Comparison of ENCODE assay signal across 12 cellular contexts in the genomic region with DNA sequence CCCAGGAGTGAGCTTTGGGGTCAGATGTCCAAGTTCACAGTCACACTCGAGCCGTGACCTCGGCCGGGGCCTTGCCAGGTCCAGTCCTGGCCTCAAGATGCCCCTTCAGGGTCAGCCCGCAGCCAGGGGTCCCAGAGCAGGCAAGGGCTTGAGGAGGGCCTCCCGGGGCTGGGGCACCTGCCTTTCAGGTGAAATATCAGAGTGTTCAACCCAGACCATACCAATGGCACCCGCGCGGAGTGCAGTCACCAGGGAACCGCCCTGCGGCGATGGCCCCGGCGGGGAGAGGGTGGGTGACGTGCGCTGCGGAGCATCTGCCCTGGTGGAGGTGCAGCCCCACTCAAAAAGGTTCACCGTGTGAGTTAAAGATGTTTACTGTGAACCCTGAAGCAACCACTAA. TPM values are rescaled to one million over a fixed set of nuclear protein-coding genes. Genes with fewer than 3 reads are reported as not detected.
DNase-seq lines count a peak whose midpoint lies in the region; ATAC-seq and TF ChIP-seq lines count a peak whose summit lies in the region.
"Had no signal": no experiment of that assay in that cellular context is flagged by ENCODE, and none has a peak within 500 bp of the region (broad histone marks: within the 10 kb centered on the region; RNA-seq: fewer than 3 reads in every experiment).

No MANE protein-coding gene starts in this region.

- ATAC-seq in lower lobe of right lung = no peak
- ATAC-seq in GM19463 (IDR thresholded peaks at IDR 0.05; ENCODE audit: unreplicated experiment) = no peak

- H3K9ac ChIP-seq in skeletal muscle tissue (ENCODE audit: low read depth in 1 of 3, low read length in 3 of 3) = no peak overlapping the region

- H3K36me3 ChIP-seq in WERI-Rb-1 = no peaks in the 10 kb centered on the region
- H3K36me3 ChIP-seq in lower lobe of right lung = no peaks in the 10 kb centered on the region
- H3K36me3 ChIP-seq in skeletal muscle tissue (ENCODE audit: control insufficient read depth in 3 of 3, insufficient read depth in 3 of 3, low read length in 3 of 3) = no peaks in the 10 kb centered on the region
- H3K36me3 ChIP-seq: esophagus squamous epithelium, thoracic aorta had no signal

- H3K4me1 ChIP-seq in lower lobe of right lung (peaks cover 10% of the 10 kb centered on the region), skeletal muscle tissue (ENCODE audit: control insufficient read depth in 3 of 3, insufficient read depth in 3 of 3, low read length in 3 of 3) (peaks cover 6 to 12% (median 10%) of the 10 kb centered on the region in 3 donors)

- no peak for TF ChIP-seq CTCF in WERI-Rb-1 (IDR thresholded peaks at IDR 0.05; ENCODE audit: low read depth, low read length)
- no peak for TF ChIP-seq CTCF in lower lobe of right lung (IDR thresholded peaks at IDR 0.05)

- H3K9me3 ChIP-seq in WERI-Rb-1 (ENCODE audit: severe bottlenecking) (no peaks in the 10 kb centered on the region), lower lobe of right lung (no peaks in the 10 kb centered on the region), skeletal muscle tissue (ENCODE audit: control insufficient read depth in 3 of 3, low read length in 3 of 3) (peaks cover 0 to 2% (median 0%) of the 10 kb centered on the region in 3 donors)
- H3K9me3 ChIP-seq: esophagus squamous epithelium, thoracic aorta had no signal

- H3K4me3 ChIP-seq in WERI-Rb-1 (ENCODE audit: low read depth, low read length) = peak overlapping the region; percentile 30
- H3K4me3 ChIP-seq in lower lobe of right lung = peak overlapping the region; percentile 7
- H3K4me3 ChIP-seq in skeletal muscle tissue (ENCODE audit: low read length in 3 of 3) = peak overlapping the region; percentile 25 to 41 (median 36)
- H3K4me3 ChIP-seq: thoracic aorta had no signal

- H3K27me3 ChIP-seq in WERI-Rb-1 (ENCODE audit: insufficient read depth, low read depth, severe bottlenecking) (no peaks in the 10 kb centered on the region), lower lobe of right lung (ENCODE audit: low read depth) (no peaks in the 10 kb centered on the region), skeletal muscle tissue (ENCODE audit: control insufficient read depth in 3 of 3, insufficient read depth in 3 of 3, low read length in 3 of 3) (peaks cover 10 to 28% (median 17%) of the 10 kb centered on the region in 3 donors)

- intact Hi-C loops in lower lobe of right lung (cut with DNase I) = no loop called here

- DNase-seq in NCI-H146 (lab: John Stamatoyannopoulos, UW) (peak; percentile 59), NCI-H146 treated with DMSO at 0.1 percent for 48 hours (lab: John Stamatoyannopoulos, UW; ENCODE audit: unreplicated experiment) (no peak), WERI-Rb-1 (no peak), lower lobe of right lung (no peak), kidney glomerular epithelial cell (lab: John Stamatoyannopoulos, UW) (no peak), NCI-H526 treated with DMSO at 0.1 percent for 48 hours (lab: John Stamatoyannopoulos, UW) (no peak)
- DNase-seq: activated effector memory CD4-positive, alpha-beta T cell treated with anti-CD3 and anti-CD28 coated beads, Interleukin-2, amount 50 U/mL, for 16 hours; esophagus squamous epithelium had no signal

- H3K27ac ChIP-seq in WERI-Rb-1 (no peak overlapping the region; the same call in 1 of the 2 replicates), lower lobe of right lung (peak overlapping the region; percentile 36), skeletal muscle tissue (ENCODE audit: low read depth, low read length) (no peak overlapping the region)
- H3K27ac ChIP-seq: esophagus squamous epithelium, thoracic aorta had no signal

RNA-seq across cellular contexts. Expression of gene LRCOL1, which starts 16.9 kb away (rescaled TPM):
- total RNA-seq in lower lobe of right lung = 2.3 TPM
- total RNA-seq in skeletal muscle tissue = 1.0 TPM
- total RNA-seq: activated CD8-positive, alpha-beta T cell treated with anti-CD3 and anti-CD28 coated beads for 36 hours; thoracic aorta had no signal

RNA-seq across cellular contexts. Expression of gene P2RX2, which starts 25.1 kb away (rescaled TPM):
- 0.56 TPM for total RNA-seq in lower lobe of right lung
- total RNA-seq in skeletal muscle tissue = not detected
- total RNA-seq: activated CD8-positive, alpha-beta T cell treated with anti-CD3 and anti-CD28 coated beads for 36 hours; thoracic aorta had no signal
